32 cellular contexts compared by ENCODE assay signal in genomic region chr14:70993931-70994330, GRCh38.
"Had no signal": no experiment of that assay in that cellular context is flagged by ENCODE, and none has a peak within 500 bp of the region (broad histone marks: within the 10 kb centered on the region; RNA-seq: fewer than 3 reads in every experiment).

No MANE protein-coding gene starts in this region.

- H3K27ac ChIP-seq: adrenal gland, body of pancreas, brain microvascular endothelial cell, breast epithelium, VCaP had no signal

- DNase-seq: activated B cell treated with CpG ODN at 0.5 μM for 24 hours; activated CD4-positive, alpha-beta memory T cell treated with anti-CD3 and anti-CD28 coated beads for 36 hours; activated CD4-positive, alpha-beta T cell treated with anti-CD3 and anti-CD28 coated beads for 4 hours; activated CD4-positive, alpha-beta T cell treated with anti-CD3 and anti-CD28 coated beads, Interleukin-2, amount 10 ng/mL, durations not matched to agents 24 days and 14 days; activated CD4-positive, alpha-beta T cell treated with anti-CD3 and anti-CD28 coated beads, Interleukin-2, amount 50 U/mL, for 1 hour; activated CD4-positive, alpha-beta T cell treated with anti-CD3 and anti-CD28 coated beads, Interleukin-2, amount 50 U/mL, for 4 hours; activated CD4-positive, CD25-positive, alpha-beta regulatory T cell treated with anti-CD3 and anti-CD28 coated beads, Interleukin-2, amount 50 U/mL, for 72 hours; activated CD8-positive, alpha-beta memory T cell treated with anti-CD3 and anti-CD28 coated beads, Interleukin-2, amount 50 U/mL, for 4 hours; activated CD8-positive, alpha-beta T cell treated with anti-CD3 and anti-CD28 coated beads for 36 hours; activated effector memory CD4-positive, alpha-beta T cell treated with anti-CD3 and anti-CD28 coated beads, Interleukin-2, amount 50 U/mL, for 16 hours; activated gamma-delta T cell treated with Interleukin-2 at 50 U/mL for 16 hours; activated naive CD4-positive, alpha-beta T cell; activated naive CD4-positive, alpha-beta T cell treated with anti-CD3 and anti-CD28 coated beads for 36 hours; activated naive CD4-positive, alpha-beta T cell treated with anti-CD3 and anti-CD28 coated beads, Interleukin-2, amount 50 U/mL, for 16 hours; activated naive CD8-positive, alpha-beta T cell treated with anti-CD3 and anti-CD28 coated beads for 36 hours; activated T-cell treated with anti-CD3 and anti-CD28 coated beads for 4 hours; activated T-cell treated with anti-CD3 and anti-CD28 coated beads, Interleukin-2, amount 50 U/mL, for 1 hour; activated T-cell treated with anti-CD3 and anti-CD28 coated beads, Interleukin-2, amount 50 U/mL, for 4 hours; activated T-cell treated with anti-CD3 and anti-CD28 coated beads, Interleukin-2, amount 50 U/mL, for 72 hours; adrenal gland; amniotic stem cell; aorta; body of pancreas; brain microvascular endothelial cell; central memory CD4-positive, alpha-beta T cell; T-helper 2 cell; T-helper 9 cell had no signal

- H3K4me3 ChIP-seq: adrenal gland, body of pancreas, breast epithelium had no signal

- H3K9me3 ChIP-seq: adrenal gland, body of pancreas, breast epithelium had no signal

- H3K4me1 ChIP-seq: body of pancreas, breast epithelium had no signal

- FAIRE-seq: astrocyte had no signal

- H3K36me3 ChIP-seq: breast epithelium had no signal

- ATAC-seq: activated CD8-positive, alpha-beta T cell treated with anti-CD3 and anti-CD28 coated beads for 36 hours; activated naive CD4-positive, alpha-beta T cell treated with anti-CD3 and anti-CD28 coated beads, Interleukin-2, amount 50 U/mL, for 72 hours; activated T-cell treated with anti-CD3 and anti-CD28 coated beads, Interleukin-2, amount 50 U/mL, for 4 hours; activated T-cell treated with anti-CD3 and anti-CD28 coated beads, Interleukin-2, amount 50 U/mL, for 72 hours; activated T-helper 17 cell treated with anti-CD3 and anti-CD28 coated beads, Interleukin-2, amount 50 U/mL, for 72 hours; body of pancreas had no signal

- H3K27me3 ChIP-seq: adrenal gland, body of pancreas, brain microvascular endothelial cell, breast epithelium had no signal
